ENCODE assay signal across 9 cellular contexts in the genomic region with DNA sequence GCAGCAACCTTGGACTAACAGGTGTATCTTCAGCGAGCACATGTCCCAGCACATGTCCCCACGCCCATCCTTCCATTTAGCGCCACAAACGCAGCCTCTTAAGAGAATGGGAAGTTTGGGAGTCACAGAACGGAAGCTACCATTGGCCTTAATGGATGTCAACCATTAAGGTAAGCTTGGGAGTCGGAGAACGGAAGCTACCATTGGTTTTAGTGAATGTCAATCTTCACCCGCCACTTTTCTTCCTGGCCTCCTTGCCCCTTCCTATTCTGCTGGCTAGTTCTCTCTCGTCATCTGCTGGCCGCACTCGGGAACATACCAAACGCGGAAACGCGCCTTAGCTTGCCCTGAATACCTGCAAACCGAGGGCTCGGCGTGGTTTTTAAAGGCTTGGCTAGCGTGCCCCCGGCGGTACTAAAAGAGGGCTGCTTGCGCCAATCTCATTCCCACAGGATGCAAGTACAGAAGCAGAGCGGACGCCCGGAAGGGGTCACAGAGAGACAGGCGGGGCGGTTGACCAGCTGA. TPM values are rescaled to one million over a fixed set of nuclear protein-coding genes. Genes with fewer than 3 reads are reported as not detected.
A peak's percentile ranks its signal among the peaks of the same experiment; 100 is the strongest.
DNase-seq lines count a peak whose midpoint lies in the region; ATAC-seq and TF ChIP-seq lines count a peak whose summit lies in the region.
"Had no signal": no experiment of that assay in that cellular context is flagged by ENCODE, and none has a peak within 500 bp of the region (broad histone marks: within the 10 kb centered on the region; RNA-seq: fewer than 3 reads in every experiment).

No MANE protein-coding gene starts in this region.

- DNase-seq in AG08396 (ENCODE audit: low spot score), result peak; percentile 43
- DNase-seq in NCI-H69 (lab: John Stamatoyannopoulos, UW), result peak; percentile 87
- peak; percentile 82 to 84 for DNase-seq in fibroblast of lung (ENCODE audit: low read depth in 2 of 2)
- DNase-seq in myocyte (ENCODE audit: low read depth), result peak; percentile 2
- no peak for DNase-seq in NCI-H1930 (lab: John Stamatoyannopoulos, UW)
- no peak for DNase-seq in omental fat pad (ENCODE audit: low spot score)
- DNase-seq in CD8-positive, alpha-beta T cell, result no peak
- DNase-seq in NCI-H2081 treated with DMSO at 0.1 percent for 48 hours (lab: John Stamatoyannopoulos, UW), result no peak
- DNase-seq: NCI-H774 had no signal

- no peaks in the 10 kb centered on the region for H3K27me3 ChIP-seq in fibroblast of lung (ENCODE audit: control insufficient read depth, insufficient read depth, low read length)
- no peaks in the 10 kb centered on the region for H3K27me3 ChIP-seq in CD8-positive, alpha-beta T cell (ENCODE audit: insufficient read depth, low read length)

- H3K4me1 ChIP-seq in fibroblast of lung (ENCODE audit: control insufficient read depth, extremely low read depth, insufficient read depth, low read length), result no peaks in the 10 kb centered on the region
- no peaks in the 10 kb centered on the region for H3K4me1 ChIP-seq in CD8-positive, alpha-beta T cell (ENCODE audit: insufficient read depth, low read length)

- no peaks in the 10 kb centered on the region for H3K36me3 Mint-ChIP-seq in CD8-positive, alpha-beta T cell

- peaks cover 8% of the 10 kb centered on the region for H3K27me3 Mint-ChIP-seq in CD8-positive, alpha-beta T cell (ENCODE audit: low read depth)

- peak overlapping the region; percentile 35 for H2AFZ ChIP-seq in fibroblast of lung (ENCODE audit: low read length)

- H3K27ac Mint-ChIP-seq in CD8-positive, alpha-beta T cell, result no peak overlapping the region

- CTCF ChIA-PET in CD8-positive, alpha-beta T cell (lab: Charles Lee), result no interaction called here

- no peaks in the 10 kb centered on the region for H3K9me3 Mint-ChIP-seq in CD8-positive, alpha-beta T cell

- intact Hi-C loops in CD8-positive, alpha-beta T cell (cut with DNase I, micrococcal nuclease), result no loop called here

- POLR2A ChIA-PET in CD8-positive, alpha-beta T cell (lab: Charles Lee), result no interaction called here

- H4K20me1 ChIP-seq in fibroblast of lung (ENCODE audit: control insufficient read depth, extremely low read depth, insufficient read depth, low read length), result no peaks in the 10 kb centered on the region

- TF ChIP-seq CTCF in fibroblast of lung (conservative IDR thresholded peaks at IDR 0.05 in 1 of 2, IDR thresholded peaks at IDR 0.05 in 1 of 2; ENCODE audit: low read depth in 1 of 2, low read length in 2 of 2) (peak; percentile 25 to 29), omental fat pad (IDR thresholded peaks at IDR 0.05) (no peak)
- TF ChIP-seq CTCF in CD8-positive, alpha-beta T cell (IDR thresholded peaks at IDR 0.05), result no peak

- no peaks in the 10 kb centered on the region for H3K9me3 ChIP-seq in fibroblast of lung (ENCODE audit: control insufficient read depth, insufficient read depth, low read depth, low read length)
- H3K9me3 ChIP-seq in CD8-positive, alpha-beta T cell (ENCODE audit: low read length), result no peaks in the 10 kb centered on the region

- no peaks in the 10 kb centered on the region for H3K4me1 Mint-ChIP-seq in CD8-positive, alpha-beta T cell (ENCODE audit: low read depth)

- no peak overlapping the region for H3K9ac ChIP-seq in fibroblast of lung (ENCODE audit: insufficient read depth, low read length)

- no peaks in the 10 kb centered on the region for H3K36me3 ChIP-seq in fibroblast of lung (ENCODE audit: control insufficient read depth, insufficient read depth, low read length)
- H3K36me3 ChIP-seq in CD8-positive, alpha-beta T cell (ENCODE audit: insufficient read depth, low read length), result no peaks in the 10 kb centered on the region

- peak overlapping the region in 2 of 4 experiments; percentile 38 to 40 for H3K4me3 ChIP-seq in fibroblast of lung (replicated peaks in 1 of 4; ENCODE audit: control extremely low read depth in 1 of 4, insufficient read depth in 1 of 4, low read depth in 3 of 4, low read length in 4 of 4)
- H3K4me3 ChIP-seq in CD8-positive, alpha-beta T cell (ENCODE audit: low read depth, low read length), result no peak overlapping the region

- peak overlapping the region; percentile 75 for H3K4me2 ChIP-seq in fibroblast of lung (ENCODE audit: extremely low read depth, insufficient read depth, low read length)

- H3K27ac ChIP-seq in fibroblast of lung (ENCODE audit: insufficient read depth, low read length), result no peak overlapping the region
- no peak overlapping the region for H3K27ac ChIP-seq in CD8-positive, alpha-beta T cell (ENCODE audit: low read depth, low read length)

- H3K4me3 Mint-ChIP-seq in CD8-positive, alpha-beta T cell, result no peak overlapping the region

- H3K79me2 ChIP-seq in fibroblast of lung (ENCODE audit: control insufficient read depth, insufficient read depth, low read length), result no peaks in the 10 kb centered on the region

- ATAC-seq in omental fat pad (ENCODE audit: low FRiP score), result no peak
- no peak for ATAC-seq in CD8-positive, alpha-beta T cell

RNA-seq across cellular contexts. Expression of a gene that starts 24.3 kb away (rescaled TPM):
- total RNA-seq in fibroblast of lung, result 0.33 TPM in 1 of 2 replicates, not detected in the other
- 0.51 and 0.56 TPM in 2 replicates for polyA plus RNA-seq in fibroblast of lung
- polyA plus RNA-seq in fibroblast of lung (2012), result 0.22 and 0.31 TPM in 2 replicates
- polyA minus RNA-seq in fibroblast of lung (ENCODE audit: low replicate concordance), result not detected in 2 replicates
- not detected in 2 replicates for total RNA-seq in myocyte
- not detected for polyA plus RNA-seq in myocyte (2012)
- under 1 TPM in 1 of 4 donors, not detected in 3; 0.69 TPM for total RNA-seq in omental fat pad
- not detected for total RNA-seq in CD8-positive, alpha-beta T cell

Comparison
In these comparisons a context has a peak if more than half of its experiments do, and no peak if none do; other contexts are left out.
1. DNase-seq: peak in AG08396 (single experiment), NCI-H69 (single experiment), fibroblast of lung (2 of 2) and myocyte (single experiment); none in NCI-H1930 (0 of 2), omental fat pad (single experiment), CD8-positive, alpha-beta T cell (0 of 7) and NCI-H2081 treated with DMSO at 0.1 percent for 48 hours (single experiment).
2. CTCF ChIP-seq: peak in fibroblast of lung (2 of 2); none in omental fat pad (0 of 3) and CD8-positive, alpha-beta T cell (single experiment).